ENCODE assay signal across 9 cellular contexts in genomic region chr1:226121049-226121586, GRCh38. TPM values are rescaled to one million over a fixed set of nuclear protein-coding genes. Genes with fewer than 3 reads are reported as not detected.
DNase-seq lines count a peak whose midpoint lies in the region; ATAC-seq and TF ChIP-seq lines count a peak whose summit lies in the region.
"Had no signal": no experiment of that assay in that cellular context is flagged by ENCODE, and none has a peak within 500 bp of the region (broad histone marks: within the 10 kb centered on the region; RNA-seq: fewer than 3 reads in every experiment).

No MANE protein-coding gene starts in this region.

- H3K4me3 Mint-ChIP-seq in Caco-2 (ENCODE audit: unreplicated experiment), result peak overlapping the region; percentile 75
- peak overlapping the region; percentile 75 for H3K4me3 Mint-ChIP-seq in endodermal cell

- H3K9ac ChIP-seq in OCI-LY1 (ENCODE audit: low read length) (peak overlapping the region; percentile 91; the same call in 1 of the 2 replicates), endodermal cell (ENCODE audit: extremely low read depth, low read length, poor library complexity, severe bottlenecking) (no peak overlapping the region), parathyroid adenoma (no peak overlapping the region)

- H3K4me2 ChIP-seq in OCI-LY1 (ENCODE audit: low read length), result peak overlapping the region; percentile 90
- H3K4me2 ChIP-seq in parathyroid adenoma (ENCODE audit: low read length), result peak overlapping the region; percentile 81

- H3K4me1 Mint-ChIP-seq in Caco-2 (ENCODE audit: low read depth, unreplicated experiment) (peaks cover 17% of the 10 kb centered on the region), endodermal cell (peaks cover 26% of the 10 kb centered on the region)

- H4K20me1 ChIP-seq in OCI-LY1 (ENCODE audit: insufficient read depth, low read length), result no peaks in the 10 kb centered on the region

- ATAC-seq in HG02981 (IDR thresholded peaks at IDR 0.05; ENCODE audit: unreplicated experiment), result no peak

- no peaks in the 10 kb centered on the region for H3K9me2 ChIP-seq in OCI-LY1 (ENCODE audit: low read depth, low read length)

- no TSS peak for BruUV-seq in Caco-2 (replicated peaks; lab: Mats Ljungman, UMichigan)

- H3K27me3 ChIP-seq in Caco-2 (replicated peaks; ENCODE audit: control insufficient read depth, insufficient read depth, low read length) (no peaks in the 10 kb centered on the region), OCI-LY1 (ENCODE audit: insufficient read depth, low read length) (no peaks in the 10 kb centered on the region; the same call in none of the 2 replicates), endodermal cell (ENCODE audit: control insufficient read depth, insufficient read depth, low read length, poor library complexity, severe bottlenecking) (peaks cover 11% of the 10 kb centered on the region), parathyroid adenoma (ENCODE audit: control insufficient read depth, insufficient read depth, low read length) (no peaks in the 10 kb centered on the region)

- H3K27ac Mint-ChIP-seq in Caco-2 (ENCODE audit: unreplicated experiment) (no peak overlapping the region), endodermal cell (peak overlapping the region; percentile 27)

- H3K27me3 Mint-ChIP-seq in Caco-2 (ENCODE audit: insufficient read depth, unreplicated experiment) (no peaks in the 10 kb centered on the region), endodermal cell (ENCODE audit: insufficient read depth) (peaks cover 32% of the 10 kb centered on the region)

- no peaks in the 10 kb centered on the region for H3K9me3 ChIP-seq in Caco-2
- no peaks in the 10 kb centered on the region for H3K9me3 ChIP-seq in OCI-LY1 (ENCODE audit: low read length)
- no peaks in the 10 kb centered on the region for H3K9me3 ChIP-seq in endodermal cell (ENCODE audit: control insufficient read depth, low read length)
- H3K9me3 ChIP-seq in parathyroid adenoma (ENCODE audit: control insufficient read depth, low read length), result no peaks in the 10 kb centered on the region

- TF ChIP-seq CTCF in Caco-2 (IDR thresholded peaks at IDR 0.05; ENCODE audit: insufficient read depth in 1 of 2, low read depth in 1 of 2, low read length in 1 of 2, severe bottlenecking in 1 of 2, unreplicated experiment in 1 of 2) (no peak), OCI-LY1 (IDR thresholded peaks at IDR 0.05; ENCODE audit: low read length) (no peak), endodermal cell (conservative IDR thresholded peaks at IDR 0.05) (no peak), parathyroid adenoma (IDR thresholded peaks at IDR 0.05) (no peak)

- H2AFZ ChIP-seq in OCI-LY1 (ENCODE audit: low read length), result no peak overlapping the region
- H2AFZ ChIP-seq in parathyroid adenoma, result no peak overlapping the region

- 18 to 32% methylated on average over 14 to 37 of the region's 37 CpGs for WGBS in endodermal cell (ENCODE audit: insufficient coverage in 1 of 2, insufficient read length in 1 of 2), 2 experiments

- H3F3A ChIP-seq in OCI-LY1 (ENCODE audit: insufficient read depth, low read length), result 0 out of 2 replicates have a peak, but pooled peaks cover 3% of the 10 kb centered on the region

- H3K79me2 ChIP-seq in OCI-LY1 (ENCODE audit: insufficient read depth, low read length), result no peaks in the 10 kb centered on the region
- no peaks in the 10 kb centered on the region for H3K79me2 ChIP-seq in parathyroid adenoma

- H3K9me3 Mint-ChIP-seq in Caco-2 (ENCODE audit: unreplicated experiment) (no peaks in the 10 kb centered on the region), endodermal cell (no peaks in the 10 kb centered on the region)

- H3K27ac ChIP-seq in OCI-LY1 (ENCODE audit: low read depth, low read length, poor library complexity, severe bottlenecking), result peak overlapping the region; percentile 95
- H3K27ac ChIP-seq in endodermal cell (ENCODE audit: low read depth, low read length), result no peak overlapping the region
- no peak overlapping the region for H3K27ac ChIP-seq in parathyroid adenoma

- no peaks in the 10 kb centered on the region for H3K36me3 ChIP-seq in Caco-2 (ENCODE audit: control insufficient read depth, insufficient read depth, low read length)
- no peaks in the 10 kb centered on the region for H3K36me3 ChIP-seq in OCI-LY1 (ENCODE audit: insufficient read depth, low read length)
- no peaks in the 10 kb centered on the region for H3K36me3 ChIP-seq in endodermal cell (ENCODE audit: control insufficient read depth, insufficient read depth, low read length)
- H3K36me3 ChIP-seq in parathyroid adenoma (ENCODE audit: control insufficient read depth, insufficient read depth, low read length), result no peaks in the 10 kb centered on the region

- peak overlapping the region; percentile 80 for H3K4me3 ChIP-seq in Caco-2 (ENCODE audit: low read depth, low read length)
- peak overlapping the region; percentile 73 for H3K4me3 ChIP-seq in OCI-LY1 (ENCODE audit: low read depth, low read length, poor library complexity, severe bottlenecking)
- peak overlapping the region; percentile 87 for H3K4me3 ChIP-seq in endodermal cell (ENCODE audit: low read length)
- no peak overlapping the region for H3K4me3 ChIP-seq in parathyroid adenoma (ENCODE audit: low read depth, low read length)

- CTCF ChIA-PET in Caco-2 (lab: Charles Lee), result interaction anchor here (0.7 to 2.2 kb wide), 4 partner anchors 10 to 56 kb away, joined by 3 to 16 read pairs (median 4); no protein-coding TSS in a partner anchor

- POLR2A ChIA-PET in Caco-2 (lab: Charles Lee), result interaction anchor here (0.7 kb wide), 1 partner anchor 54 kb away, joined by 4 read pairs; no protein-coding TSS in a partner anchor

- intact Hi-C loops in Caco-2 (cut with micrococcal nuclease; ENCODE audit: unreplicated experiment), result loop anchor here (1.0 to 5.0 kb wide), 2 partner anchors 57 to 124 kb away; partner anchors contain the start of gene SDE2

- peak in 1 of 2 experiments; percentile 19 for DNase-seq in Caco-2
- DNase-seq in endodermal cell, result no peak
- no peak for DNase-seq in NCI-H446 treated with DMSO at 0.1 percent for 48 hours (lab: John Stamatoyannopoulos, UW)
- no peak for DNase-seq in cerebellum (ENCODE audit: low spot score)
- DNase-seq in GM19238 (ENCODE audit: insufficient read length, low spot score), result no peak
- DNase-seq: SHP77 treated with DMSO at 0.1 percent for 48 hours had no signal

- H3K36me3 Mint-ChIP-seq in Caco-2 (ENCODE audit: insufficient read depth, unreplicated experiment), result no peaks in the 10 kb centered on the region
- no peaks in the 10 kb centered on the region for H3K36me3 Mint-ChIP-seq in endodermal cell (ENCODE audit: low read depth)

- H3K4me1 ChIP-seq in Caco-2 (peaks cover 15% of the 10 kb centered on the region), OCI-LY1 (ENCODE audit: insufficient read depth, low read length, severe bottlenecking) (peaks cover 40% of the 10 kb centered on the region), endodermal cell (ENCODE audit: control insufficient read depth, insufficient read depth, low read length) (no peaks in the 10 kb centered on the region), parathyroid adenoma (no peaks in the 10 kb centered on the region)

RNA-seq across cellular contexts. Expression of gene H3-3A, which starts 58.6 kb away (rescaled TPM):
- total RNA-seq in Caco-2 (2022) (512 and 554 TPM in 2 replicates), endodermal cell (100 to 1,000 TPM; 733 to 829 TPM), cerebellum (334 TPM)
- 1,298 TPM for polyA plus RNA-seq in endodermal cell (2013, experiment 1 of 2)
- 1,242 TPM for polyA plus RNA-seq in endodermal cell (2013, experiment 2 of 2)
